In genomic region chr19:14558370-14559066, GRCh38 we compare ENCODE assay signal across 17 cellular contexts. TPM values are rescaled to one million over a fixed set of nuclear protein-coding genes. Genes with fewer than 3 reads are reported as not detected.
DNase-seq lines count a peak whose midpoint lies in the region; ATAC-seq and TF ChIP-seq lines count a peak whose summit lies in the region.
"Had no signal": no experiment of that assay in that cellular context is flagged by ENCODE, and none has a peak within 500 bp of the region (broad histone marks: within the 10 kb centered on the region; RNA-seq: fewer than 3 reads in every experiment).

No MANE protein-coding gene starts in this region.

- H3K36me3 ChIP-seq in Karpas-422 (ENCODE audit: insufficient read depth, low read length) (no peaks in the 10 kb centered on the region), esophagus squamous epithelium (peaks cover 0 to 28% (median under 1%) of the 10 kb centered on the region in 3 donors)

- H3K4me1 Mint-ChIP-seq in neural crest cell, result peaks cover 17% of the 10 kb centered on the region

- intact Hi-C loops in esophagus squamous epithelium (cut with DNase I), result loop anchor here (10.0 kb wide), 1 partner anchor 54 kb away; no protein-coding TSS in a partner anchor

- peak overlapping the region; percentile 59 for H3K4me3 ChIP-seq in Karpas-422 (ENCODE audit: low read length)
- no peak overlapping the region for H3K4me3 ChIP-seq in esophagus squamous epithelium

- H3K9me3 ChIP-seq in Karpas-422 (ENCODE audit: low read length) (no peaks in the 10 kb centered on the region), esophagus squamous epithelium (no peaks in the 10 kb centered on the region)

- H3K27me3 Mint-ChIP-seq in neural crest cell (ENCODE audit: low read depth), result no peaks in the 10 kb centered on the region
- H3K27me3 Mint-ChIP-seq: activated CD4-positive, alpha-beta T cell treated with anti-CD3 and anti-CD28 coated beads, Interleukin-2, amount 10 ng/mL, durations not matched to agents 7 days and 5 days; activated naive CD4-positive, alpha-beta T cell treated with anti-CD3 and anti-CD28 coated beads, Interleukin-2, amount 50 U/mL, for 24 hours; dendritic cell treated with granulocyte-macrophage colony-stimulating factor and Interleukin-4, amounts not matched to agents 40 ng/mL and 50 ng/mL, for 4 days; IgD-negative memory B cell had no signal

- 0 out of 2 replicates have a peak, but pooled peaks cover 3% of the 10 kb centered on the region for H4K20me1 ChIP-seq in Karpas-422 (ENCODE audit: insufficient read depth, low read depth, low read length)

- H3K4me2 ChIP-seq in Karpas-422 (ENCODE audit: low read depth, low read length, poor library complexity, severe bottlenecking), result peak overlapping the region; percentile 83

- TF ChIP-seq POLR2A in esophagus squamous epithelium (IDR thresholded peaks at IDR 0.05), result no peak

- H3K27me3 ChIP-seq in Karpas-422 (ENCODE audit: low read length), result no peaks in the 10 kb centered on the region
- H3K27me3 ChIP-seq in esophagus squamous epithelium, result no peaks in the 10 kb centered on the region

- peaks cover 52% of the 10 kb centered on the region for H3K79me2 ChIP-seq in Karpas-422 (ENCODE audit: low read length)

- TF ChIP-seq CTCF in esophagus squamous epithelium (IDR thresholded peaks at IDR 0.05), result no peak
- no peak for TF ChIP-seq CTCF in neural crest cell (conservative IDR thresholded peaks at IDR 0.05)

- peak overlapping the region; percentile 84 for H3K27ac ChIP-seq in Karpas-422 (ENCODE audit: low read length)
- peak overlapping the region in 3 of 4 donors; percentile 1 to 91 (median 91) for H3K27ac ChIP-seq in esophagus squamous epithelium

- 50 to 80% methylated on average over 1 to 11 of the region's 23 CpGs for WGBS in esophagus squamous epithelium, 2 donors

- no peaks in the 10 kb centered on the region for H3K9me3 Mint-ChIP-seq in neural crest cell
- H3K9me3 Mint-ChIP-seq: activated CD4-positive, alpha-beta T cell treated with anti-CD3 and anti-CD28 coated beads, Interleukin-2, amount 10 ng/mL, durations not matched to agents 7 days and 5 days; activated naive CD4-positive, alpha-beta T cell treated with anti-CD3 and anti-CD28 coated beads, Interleukin-2, amount 50 U/mL, for 24 hours; dendritic cell treated with granulocyte-macrophage colony-stimulating factor and Interleukin-4, amounts not matched to agents 40 ng/mL and 50 ng/mL, for 4 days; IgD-negative memory B cell had no signal

- H3K9me2 ChIP-seq in Karpas-422 (replicated peaks; ENCODE audit: insufficient read depth, low read length), result no peaks in the 10 kb centered on the region

- H3K9ac ChIP-seq in Karpas-422 (ENCODE audit: low read length), result peak overlapping the region; percentile 56

- H3K27ac Mint-ChIP-seq in neural crest cell (ENCODE audit: unreplicated experiment), result peak overlapping the region; percentile 19
- H3K27ac Mint-ChIP-seq: activated naive CD4-positive, alpha-beta T cell treated with anti-CD3 and anti-CD28 coated beads, Interleukin-2, amount 50 U/mL, for 24 hours; dendritic cell treated with granulocyte-macrophage colony-stimulating factor and Interleukin-4, amounts not matched to agents 40 ng/mL and 50 ng/mL, for 4 days; IgD-negative memory B cell had no signal

- no peak overlapping the region for H2AFZ ChIP-seq in Karpas-422 (ENCODE audit: low read length)

- H3K4me3 Mint-ChIP-seq in neural crest cell, result no peak overlapping the region
- H3K4me3 Mint-ChIP-seq: activated CD4-positive, alpha-beta T cell treated with anti-CD3 and anti-CD28 coated beads, Interleukin-2, amount 10 ng/mL, durations not matched to agents 7 days and 5 days; activated naive CD4-positive, alpha-beta T cell treated with anti-CD3 and anti-CD28 coated beads, Interleukin-2, amount 50 U/mL, for 24 hours; dendritic cell treated with granulocyte-macrophage colony-stimulating factor and Interleukin-4, amounts not matched to agents 40 ng/mL and 50 ng/mL, for 4 days; IgD-negative memory B cell had no signal

- H3K36me3 Mint-ChIP-seq in neural crest cell (ENCODE audit: low read depth), result no peaks in the 10 kb centered on the region
- H3K36me3 Mint-ChIP-seq: activated naive CD4-positive, alpha-beta T cell treated with anti-CD3 and anti-CD28 coated beads, Interleukin-2, amount 50 U/mL, for 24 hours; IgD-negative memory B cell had no signal

- DNase-seq in D341Med (ENCODE audit: low spot score), result peak; percentile 36
- DNase-seq in Karpas-422, result peak; percentile 65
- DNase-seq in esophagus squamous epithelium (lab: John Stamatoyannopoulos, UW), result no peak
- no peak for DNase-seq in neural crest cell (ENCODE audit: low read depth, low spot score)
- DNase-seq in epidermal melanocyte (ENCODE audit: insufficient read length, low spot score), result no peak
- DNase-seq: activated CD4-positive, alpha-beta T cell treated with anti-CD3 and anti-CD28 coated beads, Interleukin-2, amount 10 ng/mL, durations not matched to agents 7 days and 5 days; erythroblast; NCI-H2081 treated with DMSO at 0.1 percent for 48 hours; NCI-H524 had no signal

- no peak for ATAC-seq in SK-N-SH treated with all-trans-retinoic acid at 6 μM for 48 hours
- ATAC-seq in GM18858 (IDR thresholded peaks at IDR 0.05; ENCODE audit: unreplicated experiment), result no peak
- no peak for ATAC-seq in GM19395 (IDR thresholded peaks at IDR 0.05; ENCODE audit: unreplicated experiment)

- H3K4me1 ChIP-seq in Karpas-422 (ENCODE audit: low read length) (peaks cover 37% of the 10 kb centered on the region), esophagus squamous epithelium (peaks cover 50 to 100% (median 53%) of the 10 kb centered on the region in 3 donors)

TF ChIP-seq in SK-N-SH treated with all-trans-retinoic acid at 6 μM for 48 hours, 23 proteins besides CTCF, POLR2A, EP300 and RAD21:
- TF ChIP-seq ARNTL (CRISPR knock-in tag; IDR thresholded peaks at IDR 0.05; ENCODE audit: borderline replicate concordance, low read depth) (no peak), TOX (CRISPR knock-in tag; IDR thresholded peaks at IDR 0.05; ENCODE audit: borderline replicate concordance) (no peak), CSDC2 (CRISPR knock-in tag; IDR thresholded peaks at IDR 0.05) (no peak), ZNF8 (CRISPR knock-in tag; IDR thresholded peaks at IDR 0.05) (no peak), ZNF565 (CRISPR knock-in tag; conservative IDR thresholded peaks at IDR 0.05; ENCODE audit: low read depth) (no peak), ZNF70 (CRISPR knock-in tag; IDR thresholded peaks at IDR 0.05) (no peak), SNAI2 (CRISPR knock-in tag; IDR thresholded peaks at IDR 0.05) (no peak), PATZ1 (CRISPR knock-in tag; IDR thresholded peaks at IDR 0.05; ENCODE audit: borderline replicate concordance) (no peak), OSR1 (CRISPR knock-in tag; IDR thresholded peaks at IDR 0.05) (no peak), BACH2 (CRISPR knock-in tag; IDR thresholded peaks at IDR 0.05; ENCODE audit: borderline replicate concordance) (no peak), ESRRG (CRISPR knock-in tag; IDR thresholded peaks at IDR 0.05) (no peak), ISL1 (CRISPR knock-in tag; IDR thresholded peaks at IDR 0.05) (no peak), ZC3H10 (CRISPR knock-in tag; IDR thresholded peaks at IDR 0.05) (no peak), GLIS3 (CRISPR knock-in tag; IDR thresholded peaks at IDR 0.05) (no peak), RARB (CRISPR knock-in tag; IDR thresholded peaks at IDR 0.05) (no peak), POU6F1 (CRISPR knock-in tag; IDR thresholded peaks at IDR 0.05; ENCODE audit: borderline replicate concordance, low read depth) (no peak), TCF4 (CRISPR knock-in tag; IDR thresholded peaks at IDR 0.05; ENCODE audit: borderline replicate concordance) (no peak)

RNA-seq across cellular contexts. Expression of gene NDUFB7, which starts 13.3 kb away (rescaled TPM):
- 230 and 370 TPM in 2 replicates for total RNA-seq in Karpas-422 (2014; rRNA removed; shearing (Covaris generic); ENCODE audit: low replicate concordance)
- total RNA-seq in esophagus squamous epithelium (100 to 1,000 TPM; 262 to 379 (median 295) TPM), neural crest cell (123 and 128 TPM in 2 replicates)

RNA-seq across cellular contexts. Expression of gene CLEC17A, which starts 24.4 kb away (rescaled TPM):
- total RNA-seq in Karpas-422 (2014; rRNA removed; shearing (Covaris generic); ENCODE audit: low replicate concordance), result 7.4 and 17.6 TPM in 2 replicates
- total RNA-seq in esophagus squamous epithelium (not detected), neural crest cell (not detected in 2 replicates)
- total RNA-seq: activated CD4-positive, alpha-beta T cell treated with anti-CD3 and anti-CD28 coated beads, Interleukin-2, amount 10 ng/mL, durations not matched to agents 7 days and 5 days; glomerular endothelial cell; mesenteric fat pad had no signal

RNA-seq across cellular contexts. Expression of gene TECR, which starts 29.1 kb away (rescaled TPM):
- 45.1 and 81.4 TPM in 2 replicates for total RNA-seq in Karpas-422 (2014; rRNA removed; shearing (Covaris generic); ENCODE audit: low replicate concordance)
- total RNA-seq in esophagus squamous epithelium, result 100 to 1,000 TPM; 130 to 290 (median 190) TPM
- 177 and 185 TPM in 2 replicates for total RNA-seq in neural crest cell

RNA-seq across cellular contexts. Expression of gene DNAJB1, which starts 40.3 kb away (rescaled TPM):
- total RNA-seq in Karpas-422 (2014; rRNA removed; shearing (Covaris generic); ENCODE audit: low replicate concordance), result 39.7 and 49.0 TPM in 2 replicates
- total RNA-seq in esophagus squamous epithelium, result 100 to 1,000 TPM; 182 to 294 (median 224) TPM
- total RNA-seq in neural crest cell, result 89.4 and 94.2 TPM in 2 replicates

Comparison
In these comparisons a context has a peak if more than half of its experiments do, and no peak if none do; other contexts are left out.
1. DNase-seq: peak in D341Med (single experiment) and Karpas-422 (single experiment); none in esophagus squamous epithelium (single experiment), neural crest cell (single experiment) and epidermal melanocyte (single experiment).